In genomic region chr10:102646610-102647432, GRCh38 we compare ENCODE assay signal across 7 cellular contexts. TPM values are rescaled to one million over a fixed set of nuclear protein-coding genes. Genes with fewer than 3 reads are reported as not detected.
DNase-seq lines count a peak whose midpoint lies in the region; ATAC-seq and TF ChIP-seq lines count a peak whose summit lies in the region.

No MANE protein-coding gene starts in this region.

- TF ChIP-seq CTCF in WI38 (IDR thresholded peaks at IDR 0.05; ENCODE audit: low read depth, low read length), result no peak

- H3K4me1 ChIP-seq in duodenal mucosa (ENCODE audit: control insufficient read depth in 1 of 2, insufficient read depth in 2 of 2, low read length in 2 of 2) (peaks cover 52 to 61% of the 10 kb centered on the region in 2 donors), mesodermal cell (ENCODE audit: control insufficient read depth, insufficient read depth, low read length, poor library complexity, severe bottlenecking) (peaks cover 42% of the 10 kb centered on the region), subcutaneous abdominal adipose tissue (ENCODE audit: control insufficient read depth in 5 of 5, insufficient read depth in 5 of 5, low read length in 5 of 5) (peaks cover 22 to 76% (median 62%) of the 10 kb centered on the region in 5 donors)

- H3K36me3 ChIP-seq in duodenal mucosa (ENCODE audit: control insufficient read depth in 1 of 2, insufficient read depth in 2 of 2, low read length in 2 of 2), result peaks cover 5 to 23% of the 10 kb centered on the region in 2 donors
- H3K36me3 ChIP-seq in mesodermal cell (ENCODE audit: control insufficient read depth, insufficient read depth, low read length), result peaks cover 56% of the 10 kb centered on the region
- H3K36me3 ChIP-seq in subcutaneous abdominal adipose tissue (ENCODE audit: control insufficient read depth in 5 of 5, insufficient read depth in 5 of 5, low read length in 5 of 5), result peaks cover 0 to 27% (median 23%) of the 10 kb centered on the region in 5 donors

- H3K27ac ChIP-seq in duodenal mucosa (ENCODE audit: low read depth, low read length) (peak overlapping the region; percentile 96), mesodermal cell (ENCODE audit: low read depth, low read length, severe bottlenecking) (peak overlapping the region; percentile 98), subcutaneous abdominal adipose tissue (ENCODE audit: low read depth, low read length) (peak overlapping the region; percentile 99)

- peak overlapping the region; percentile 68 for H3K4me3 ChIP-seq in Jurkat, Clone E6-1 (ENCODE audit: low read length)
- H3K4me3 ChIP-seq in WI38 (ENCODE audit: low read depth, low read length) (peak overlapping the region; percentile 93), duodenal mucosa (ENCODE audit: low read depth in 1 of 2, low read length in 2 of 2) (peak overlapping the region; percentile 77 to 89), mesodermal cell (ENCODE audit: extremely low read depth, insufficient read depth, low read length, poor library complexity, severe bottlenecking) (peak overlapping the region; percentile 90), subcutaneous abdominal adipose tissue (ENCODE audit: low read depth in 1 of 5, low read length in 5 of 5) (peak overlapping the region; percentile 94 to 100 (median 99))

- H3K27me3 ChIP-seq in duodenal mucosa (ENCODE audit: control insufficient read depth in 1 of 2, insufficient read depth in 2 of 2, low read length in 2 of 2), result no peaks in the 10 kb centered on the region
- no peaks in the 10 kb centered on the region for H3K27me3 ChIP-seq in subcutaneous abdominal adipose tissue (ENCODE audit: control insufficient read depth in 5 of 5, insufficient read depth in 4 of 5, low read length in 5 of 5)

- no peak for ATAC-seq in GM21786 (IDR thresholded peaks at IDR 0.05; ENCODE audit: unreplicated experiment)

- H3K9ac ChIP-seq in duodenal mucosa (ENCODE audit: low read depth in 1 of 2, low read length in 2 of 2), result peak overlapping the region; percentile 93 to 97
- peak overlapping the region; percentile 60 to 99 (median 93) for H3K9ac ChIP-seq in subcutaneous abdominal adipose tissue (ENCODE audit: low read length in 5 of 5)

- 69 to 78% methylated on average over 12 to 15 of the region's 18 CpGs for WGBS in mesodermal cell (ENCODE audit: insufficient coverage in 2 of 2), 2 experiments

- H3K9me3 ChIP-seq in duodenal mucosa (ENCODE audit: control insufficient read depth in 1 of 2, low read length in 2 of 2) (no peaks in the 10 kb centered on the region), mesodermal cell (ENCODE audit: control insufficient read depth, low read length) (no peaks in the 10 kb centered on the region), subcutaneous abdominal adipose tissue (ENCODE audit: control insufficient read depth in 5 of 5, low read length in 5 of 5) (no peaks in the 10 kb centered on the region)

- peak; percentile 52 for DNase-seq in Jurkat, Clone E6-1 (ENCODE audit: low read depth, low spot score)
- DNase-seq in midbrain (lab: John Stamatoyannopoulos, UW), result no peak

RNA-seq across cellular contexts. Expression of gene TRIM8, which starts 2.5 kb away (rescaled TPM):
- 42.6 TPM for polyA plus RNA-seq in Jurkat, Clone E6-1 (2012; ENCODE audit: insufficient read depth, insufficient read length)
- polyA plus RNA-seq in mesodermal cell (2013, experiment 1 of 2), result 138 TPM
- polyA plus RNA-seq in mesodermal cell (2013, experiment 2 of 2), result 118 TPM
